ENCODE assay signal across 4 cellular contexts in genomic region chr1:204658295-204658694, GRCh38.
TF ChIP-seq lines count a peak whose summit lies in the region.

No MANE protein-coding gene starts in this region.

TF ChIP-seq in A549, 52 proteins besides CTCF, POLR2A, EP300 and RAD21:
- TF ChIP-seq ZNF302 (CRISPR knock-in tag; IDR thresholded peaks at IDR 0.05) (no peak), GATA3 (IDR thresholded peaks at IDR 0.05; ENCODE audit: borderline replicate concordance) (no peak), MAFK (IDR thresholded peaks at IDR 0.05; ENCODE audit: partially characterized antibody) (peak; percentile 93), HOXA7 (CRISPR knock-in tag; IDR thresholded peaks at IDR 0.05) (no peak)

TF ChIP-seq in IMR-90, 13 proteins besides CTCF, POLR2A, EP300 and RAD21:
- TF ChIP-seq MXI1 (IDR thresholded peaks at IDR 0.05; ENCODE audit: borderline replicate concordance, low read depth, low read length): no peak
- TF ChIP-seq MAFK (IDR thresholded peaks at IDR 0.05; ENCODE audit: low read depth, low read length): peak; percentile 77

TF ChIP-seq in K562, 482 proteins besides CTCF, POLR2A, EP300 and RAD21:
- TF ChIP-seq E2F5 (CRISPR knock-in tag; IDR thresholded peaks at IDR 0.05) (no peak), ESRRA (IDR thresholded peaks at IDR 0.05; ENCODE audit: borderline replicate concordance, low read depth) (no peak), ZBED1 (IDR thresholded peaks at IDR 0.05) (no peak), MAFG (tag; conservative IDR thresholded peaks at IDR 0.05) (peak; percentile 89), C11orf30 (IDR thresholded peaks at IDR 0.05; ENCODE audit: low read depth) (peak; percentile 91), TAF7 (tag; IDR thresholded peaks at IDR 0.05) (no peak), MAFK (IDR thresholded peaks at IDR 0.05; ENCODE audit: low read length) (peak; percentile 87), MAFF (IDR thresholded peaks at IDR 0.05; ENCODE audit: low read length) (peak; percentile 82), ZNF316 (IDR thresholded peaks at IDR 0.05) (peak; percentile 93), NR3C1 (CRISPR knock-in tag; IDR thresholded peaks at IDR 0.05) (no peak), ZNF57 (CRISPR knock-in tag; IDR thresholded peaks at IDR 0.05) (no peak)
TF ChIP-seq in K562: peak in this region for 5.

TF ChIP-seq in neural cell, 6 proteins besides CTCF, POLR2A, EP300 and RAD21:
- TF ChIP-seq MXI1 (conservative IDR thresholded peaks at IDR 0.05; ENCODE audit: poor library complexity, severe bottlenecking) (no peak), EZH2 (IDR thresholded peaks at IDR 0.05; ENCODE audit: borderline replicate concordance, insufficient read depth, low read length, poor library complexity, severe bottlenecking) (no peak), POLR2AphosphoS5 (IDR thresholded peaks at IDR 0.05) (no peak)
